ENCODE assay signal across 29 cellular contexts in the genomic region with DNA sequence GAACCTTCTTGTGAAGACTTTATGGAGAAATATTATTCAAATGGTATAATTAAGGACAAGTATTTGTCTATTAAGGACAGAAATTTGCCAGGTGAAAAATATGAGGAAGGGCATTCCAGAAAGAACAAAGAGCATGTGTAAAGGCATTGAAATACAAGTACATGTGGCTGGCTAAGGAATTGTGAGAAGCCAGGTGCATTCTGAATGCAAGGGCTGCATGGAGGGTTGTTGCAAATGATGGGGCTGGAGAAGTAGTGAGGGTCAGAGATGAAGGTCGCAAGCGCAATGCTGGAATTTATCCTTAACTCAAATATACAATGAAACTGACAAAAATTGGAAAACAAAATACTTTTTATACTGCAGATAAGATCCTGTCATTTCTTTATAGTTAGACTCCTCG.
"Had no signal": no experiment of that assay in that cellular context is flagged by ENCODE, and none has a peak within 500 bp of the region (broad histone marks: within the 10 kb centered on the region; RNA-seq: fewer than 3 reads in every experiment).

No MANE protein-coding gene starts in this region.

- FAIRE-seq: urothelium cell line had no signal

- H3K4me1 Mint-ChIP-seq: stimulated activated effector memory CD8-positive, alpha-beta T cell treated with anti-CD3 and anti-CD28 coated beads, Interleukin-12 subunit alpha, Interleukin-12 subunit beta, amount 100 ng/mL, for 72 hours; stimulated activated naive B cell treated with anti-CD40 and anti-IgM and Interleukin-4, amounts not matched to agents 10 μg/mL and 1 μg/mL and 100 μg/mL, for 72 hours; stimulated activated naive CD8-positive, alpha-beta T cell treated with anti-CD3 and anti-CD28 coated beads, Interleukin-15, amount 100 ng/mL, for 72 hours had no signal

- H3K27me3 Mint-ChIP-seq: stimulated activated naive B cell treated with anti-CD40 and anti-IgM and Interleukin-4, amounts not matched to agents 10 μg/mL and 1 μg/mL and 100 μg/mL, for 72 hours; stimulated activated naive CD8-positive, alpha-beta T cell treated with anti-CD3 and anti-CD28 coated beads, Interleukin-15, amount 100 ng/mL, for 72 hours; stimulated activated naive CD8-positive, alpha-beta T cell treated with anti-CD3 and anti-CD28 coated beads, Interleukin-15, Interleukin-2, amounts not matched to agents 100 ng/mL and 50 ng/mL, for 24 hours; type B pancreatic cell had no signal

- DNase-seq: stimulated activated CD4-positive, alpha-beta T cell treated with anti-CD3 and anti-CD28 coated beads, Interleukin-2, amount 100 ng/mL, for 48 hours; stimulated activated CD4-positive, alpha-beta T cell treated with anti-CD3 and anti-CD28 coated beads, Interleukin-4, amount 100 ng/mL, for 1 hour; stimulated activated CD4-positive, alpha-beta T cell treated with anti-CD3 and anti-CD28 coated beads, Interleukin-4, amount 100 ng/mL, for 24 hours; stimulated activated CD4-positive, alpha-beta T cell treated with anti-CD3 and anti-CD28 coated beads, Interleukin-4, amount 100 ng/mL, for 4 hours; stimulated activated CD8-positive, alpha-beta memory T cell treated with anti-CD3 and anti-CD28 coated beads, Interleukin-4, amount 100 ng/mL, for 48 hours; stimulated activated naive B cell treated with anti-CD40 and anti-IgM and Interleukin-4, amounts not matched to agents 10 μg/mL and 1 μg/mL and 100 μg/mL, for 72 hours; stimulated activated naive CD4-positive, alpha-beta T cell; stimulated activated naive CD4-positive, alpha-beta T cell treated with Interleukin-2 at 50 U/mL for 16 hours; stimulated activated naive CD8-positive, alpha-beta T cell treated with anti-CD3 and anti-CD28 coated beads, Interleukin-15, amount 100 ng/mL, for 72 hours; stimulated activated naive CD8-positive, alpha-beta T cell treated with anti-CD3 and anti-CD28 coated beads, Interleukin-15, Interleukin-2, amounts not matched to agents 100 U/mL and 50 U/mL, for 24 hours; stomach; substantia nigra; testis; thyroid gland; tibial artery; transverse colon; trophoblast cell; upper lobe of left lung; upper lobe of right lung; uterus had no signal

- ATAC-seq: stimulated activated effector memory CD8-positive, alpha-beta T cell treated with anti-CD3 and anti-CD28 coated beads, Interleukin-12 subunit alpha, Interleukin-12 subunit beta, amount 100 ng/mL, for 72 hours; stimulated activated memory B cell treated with anti-CD40 and anti-IgM and Interleukin-4, amounts not matched to agents 10 μg/mL and 1 μg/mL and 100 μg/mL, for 72 hours; stimulated activated naive B cell treated with anti-CD40 and anti-IgM and Interleukin-4, amounts not matched to agents 10 μg/mL and 1 μg/mL and 100 μg/mL, for 72 hours; stimulated activated naive CD8-positive, alpha-beta T cell treated with anti-CD3 and anti-CD28 coated beads, Interleukin-15, amount 100 ng/mL, for 72 hours; stimulated activated naive CD8-positive, alpha-beta T cell treated with anti-CD3 and anti-CD28 coated beads, Interleukin-15, Interleukin-2, amounts not matched to agents 100 U/mL and 50 U/mL, for 24 hours; upper lobe of right lung had no signal

- H3K27ac ChIP-seq: stomach, suprapubic skin, testis, thoracic aorta, thyroid gland, tibial artery, tibial nerve, transverse colon, upper lobe of left lung, upper lobe of right lung, uterus, vagina had no signal

- H3K36me3 Mint-ChIP-seq: stimulated activated effector memory CD8-positive, alpha-beta T cell treated with anti-CD3 and anti-CD28 coated beads, Interleukin-12 subunit alpha, Interleukin-12 subunit beta, amount 100 ng/mL, for 72 hours; stimulated activated memory B cell treated with anti-CD40 and anti-IgM and Interleukin-4, amounts not matched to agents 10 μg/mL and 1 μg/mL and 100 μg/mL, for 72 hours; stimulated activated naive B cell treated with anti-CD40 and anti-IgM and Interleukin-4, amounts not matched to agents 10 μg/mL and 1 μg/mL and 100 μg/mL, for 72 hours; type B pancreatic cell had no signal

- H3K4me3 ChIP-seq: stomach, suprapubic skin, testis, thoracic aorta, thyroid gland, tibial artery, tibial nerve, transverse colon, upper lobe of left lung, upper lobe of right lung, uterus, vagina had no signal

- H3K9me3 ChIP-seq: stomach, suprapubic skin, testis, thoracic aorta, thyroid gland, tibial artery, tibial nerve, transverse colon, upper lobe of left lung, upper lobe of right lung, uterus, vagina had no signal

- H3K4me1 ChIP-seq: stomach, suprapubic skin, testis, thyroid gland, tibial artery, transverse colon, upper lobe of left lung, upper lobe of right lung, uterus, vagina had no signal

- H3K9me3 Mint-ChIP-seq: stimulated activated memory B cell treated with anti-CD40 and anti-IgM and Interleukin-4, amounts not matched to agents 10 μg/mL and 1 μg/mL and 100 μg/mL, for 72 hours; stimulated activated naive CD8-positive, alpha-beta T cell treated with anti-CD3 and anti-CD28 coated beads, Interleukin-15, Interleukin-2, amounts not matched to agents 100 ng/mL and 50 ng/mL, for 24 hours; type B pancreatic cell had no signal

- H3K4me3 Mint-ChIP-seq: stimulated activated effector memory CD8-positive, alpha-beta T cell treated with anti-CD3 and anti-CD28 coated beads, Interleukin-12 subunit alpha, Interleukin-12 subunit beta, amount 100 ng/mL, for 72 hours; stimulated activated memory B cell treated with anti-CD40 and anti-IgM and Interleukin-4, amounts not matched to agents 10 μg/mL and 1 μg/mL and 100 μg/mL, for 72 hours; stimulated activated naive B cell treated with anti-CD40 and anti-IgM and Interleukin-4, amounts not matched to agents 10 μg/mL and 1 μg/mL and 100 μg/mL, for 72 hours; stimulated activated naive CD8-positive, alpha-beta T cell treated with anti-CD3 and anti-CD28 coated beads, Interleukin-15, amount 100 ng/mL, for 72 hours; stimulated activated naive CD8-positive, alpha-beta T cell treated with anti-CD3 and anti-CD28 coated beads, Interleukin-15, Interleukin-2, amounts not matched to agents 100 ng/mL and 50 ng/mL, for 24 hours; type B pancreatic cell had no signal

- H3K36me3 ChIP-seq: stomach, suprapubic skin, thoracic aorta, thyroid gland, tibial artery, tibial nerve, transverse colon, upper lobe of left lung, upper lobe of right lung, uterus, vagina had no signal

- H3K27ac Mint-ChIP-seq: stimulated activated effector memory CD8-positive, alpha-beta T cell treated with anti-CD3 and anti-CD28 coated beads, Interleukin-12 subunit alpha, Interleukin-12 subunit beta, amount 100 ng/mL, for 72 hours; stimulated activated memory B cell treated with anti-CD40 and anti-IgM and Interleukin-4, amounts not matched to agents 10 μg/mL and 1 μg/mL and 100 μg/mL, for 72 hours; stimulated activated naive B cell treated with anti-CD40 and anti-IgM and Interleukin-4, amounts not matched to agents 10 μg/mL and 1 μg/mL and 100 μg/mL, for 72 hours; stimulated activated naive CD8-positive, alpha-beta T cell treated with anti-CD3 and anti-CD28 coated beads, Interleukin-15, amount 100 ng/mL, for 72 hours; stimulated activated naive CD8-positive, alpha-beta T cell treated with anti-CD3 and anti-CD28 coated beads, Interleukin-15, Interleukin-2, amounts not matched to agents 100 ng/mL and 50 ng/mL, for 24 hours; type B pancreatic cell had no signal

- H3K27me3 ChIP-seq: stomach, suprapubic skin, testis, thyroid gland, tibial artery, tibial nerve, transverse colon, upper lobe of left lung, upper lobe of right lung, uterus, vagina had no signal
